8 cellular contexts compared by ENCODE assay signal in genomic region chr7:29588900-29589696, GRCh38. TPM values are rescaled to one million over a fixed set of nuclear protein-coding genes. Genes with fewer than 3 reads are reported as not detected.
DNase-seq lines count a peak whose midpoint lies in the region; ATAC-seq and TF ChIP-seq lines count a peak whose summit lies in the region.

No MANE protein-coding gene starts in this region.

- peak; percentile 92 for ATAC-seq in GM19455 (IDR thresholded peaks at IDR 0.05; ENCODE audit: unreplicated experiment)
- ATAC-seq in HG03520 (IDR thresholded peaks at IDR 0.05; ENCODE audit: unreplicated experiment): peak; percentile 84

- peak; percentile 46 to 54 for DNase-seq in NCI-H2081 (lab: John Stamatoyannopoulos, UW)
- DNase-seq in NCI-H2081 treated with DMSO at 0.1 percent for 48 hours (lab: John Stamatoyannopoulos, UW): no peak
- DNase-seq in SK-MEL-5 (ENCODE audit: low read depth, low spot score): peak; percentile 75
- DNase-seq in epithelial cell of esophagus (ENCODE audit: low read depth): peak; percentile 54
- DNase-seq in nephron progenitor cell: peak; percentile 48
- DNase-seq in occipital lobe (lab: John Stamatoyannopoulos, UW): no peak

- H3K4me1 Mint-ChIP-seq in nephron progenitor cell: no peaks in the 10 kb centered on the region

- H3K36me3 Mint-ChIP-seq in nephron progenitor cell (ENCODE audit: low read depth): peaks cover 7% of the 10 kb centered on the region

- H3K27me3 Mint-ChIP-seq in nephron progenitor cell (ENCODE audit: low read depth, poor library complexity): peaks cover 9% of the 10 kb centered on the region

- no peak overlapping the region for H3K4me3 ChIP-seq in epithelial cell of esophagus (ENCODE audit: low read length)

- in situ Hi-C loops in SK-MEL-5 (cut with HindIII; ENCODE audit: low pct_unique_long_range_greater_than_20kb, low sequenced_read_pairs): no loop called here

- no peak overlapping the region for H3K27ac Mint-ChIP-seq in nephron progenitor cell

- no peak overlapping the region for H3K4me3 Mint-ChIP-seq in nephron progenitor cell

- H3K9me3 Mint-ChIP-seq in nephron progenitor cell: peaks cover 6% of the 10 kb centered on the region

- peak; percentile 96 for TF ChIP-seq CTCF in epithelial cell of esophagus (IDR thresholded peaks at IDR 0.05; ENCODE audit: insufficient read depth, low read depth, low read length, missing control alignments)
- peak; percentile 83 for TF ChIP-seq CTCF in nephron progenitor cell (IDR thresholded peaks at IDR 0.05)

RNA-seq across cellular contexts. Expression of gene PRR15, which starts 25.5 kb away (rescaled TPM):
- not detected in 2 replicates for total RNA-seq in SK-MEL-5 (2014; rRNA removed; shearing (Covaris generic))
- polyA plus RNA-seq in SK-MEL-5 (2015; cell fraction: cytosol; rRNA removed): not detected in 2 replicates
- not detected in 2 replicates for polyA plus RNA-seq in SK-MEL-5 (2015; cell fraction: nucleus; rRNA removed)
- total RNA-seq in occipital lobe: not detected

Comparison
In these comparisons a context has a peak if more than half of its experiments do, and no peak if none do; other contexts are left out.
1. DNase-seq: peak in NCI-H2081 (2 of 2), SK-MEL-5 (single experiment), epithelial cell of esophagus (single experiment) and nephron progenitor cell (single experiment); none in NCI-H2081 treated with DMSO at 0.1 percent for 48 hours (single experiment) and occipital lobe (single experiment).